Comparison of ENCODE assay signal across 22 cellular contexts in genomic region chr15:41992803-41993190, GRCh38. TPM values are rescaled to one million over a fixed set of nuclear protein-coding genes. Genes with fewer than 3 reads are reported as not detected.
"Had no signal": no experiment of that assay in that cellular context is flagged by ENCODE, and none has a peak within 500 bp of the region (broad histone marks: within the 10 kb centered on the region; RNA-seq: fewer than 3 reads in every experiment).

No MANE protein-coding gene starts in this region.

- H3K27me3 ChIP-seq: MG63 had no signal

- DNase-seq: IMR-90, Karpas-422, KG1, MG63, NCI-H1092, NCI-H1105 treated with DMSO at 0.1 percent for 48 hours, NCI-H1417 treated with DMSO at 0.1 percent for 48 hours, NCI-H146, NCI-H1694 treated with DMSO at 0.1 percent for 48 hours, NCI-H1930, NCI-H2107, NCI-H2227 treated with DMSO at 0.1 percent for 48 hours, NCI-H524, NCI-H526 treated with DMSO at 0.1 percent for 48 hours, NCI-H748 treated with DMSO at 0.1 percent for 48 hours, RPMI8226, SK-N-SH had no signal

- H3K36me3 ChIP-seq: MG63 had no signal

- FAIRE-seq: HepG2, RCC 7860 had no signal

- ATAC-seq: HepG2 had no signal

- H3K9me3 ChIP-seq: MG63, SK-N-SH had no signal

- H3K4me3 ChIP-seq: MG63 had no signal

- H3K4me2 ChIP-seq: SK-N-SH had no signal

- H3K9ac ChIP-seq: SK-N-SH had no signal

RNA-seq across cellular contexts. Expression of gene PLA2G4E, which starts 28.0 kb away (rescaled TPM):
- total RNA-seq: HepG2, HT1080, IMR-90, NCI-H460, SK-MEL-5 had no signal
- polyA plus RNA-seq: HepG2, IMR-90, SK-N-SH had no signal
